15 cellular contexts compared by ENCODE assay signal in the genomic region with DNA sequence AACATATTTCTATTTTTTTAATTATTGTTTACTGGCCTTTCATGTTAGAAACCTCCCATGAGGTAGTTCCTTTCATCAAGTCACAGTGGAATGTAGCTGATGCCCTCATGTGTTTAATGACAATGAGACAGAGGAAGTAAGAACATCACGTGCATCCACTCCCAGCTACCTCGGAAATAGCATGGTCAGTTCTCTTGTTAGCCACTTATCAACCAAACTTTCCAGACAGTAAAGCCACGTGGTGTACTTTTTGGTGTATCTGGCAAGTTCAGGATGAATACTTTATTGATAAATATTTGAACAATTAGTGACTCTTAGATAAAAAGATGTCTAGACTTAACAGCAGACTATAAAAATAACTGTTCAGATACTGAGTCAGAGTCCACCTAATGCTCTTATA.
DNase-seq lines count a peak whose midpoint lies in the region; ATAC-seq, FAIRE-seq and TF ChIP-seq lines count a peak whose summit lies in the region.
"Had no signal": no experiment of that assay in that cellular context is flagged by ENCODE, and none has a peak within 500 bp of the region (broad histone marks: within the 10 kb centered on the region; RNA-seq: fewer than 3 reads in every experiment).

No MANE protein-coding gene starts in this region.

- H4K20me1 ChIP-seq in IMR-90 (ENCODE audit: insufficient read depth, low read length), result no peaks in the 10 kb centered on the region
- H4K20me1 ChIP-seq in astrocyte (ENCODE audit: insufficient read depth, low read length), result no peaks in the 10 kb centered on the region

- intact Hi-C loops in Calu3 (cut with micrococcal nuclease; ENCODE audit: unreplicated experiment) (no loop called here), IMR-90 (cut with micrococcal nuclease) (no loop called here), left lung (cut with DNase I) (no loop called here)

- H4K91ac ChIP-seq in IMR-90 (ENCODE audit: insufficient read depth, low read depth, low read length), result no peak overlapping the region

- H3K27ac ChIP-seq in IMR-90 (ENCODE audit: insufficient read depth, low read length), result no peak overlapping the region
- H3K27ac ChIP-seq in astrocyte (ENCODE audit: low read depth, low read length), result peak overlapping the region; percentile 26
- no peak overlapping the region for H3K27ac ChIP-seq in left lung

- H3K4me1 Mint-ChIP-seq in Calu3 (ENCODE audit: low read depth, unreplicated experiment), result peaks cover 62% of the 10 kb centered on the region
- peaks cover 21% of the 10 kb centered on the region for H3K4me1 Mint-ChIP-seq in astrocyte (ENCODE audit: low read depth, unreplicated experiment)

- no peak for TF ChIP-seq POLR2A in IMR-90 (IDR thresholded peaks at IDR 0.05; ENCODE audit: low read depth, low read length)

- H2BK15ac ChIP-seq in IMR-90 (ENCODE audit: low read depth, low read length), result no peak overlapping the region

- no CpG with 5 or more reads among the region's 3 CpGs for WGBS in IMR-90 (ENCODE audit: extremely low coverage in 2 of 2, insufficient read length in 1 of 2), 2 experiments

- H2AK9ac ChIP-seq in IMR-90 (replicated peaks; ENCODE audit: low read depth, low read length, poor library complexity), result no peak overlapping the region

- H3K4me3 Mint-ChIP-seq in Calu3 (ENCODE audit: low read depth, unreplicated experiment), result no peak overlapping the region
- H3K4me3 Mint-ChIP-seq in astrocyte (ENCODE audit: unreplicated experiment), result no peak overlapping the region
- H3K4me3 Mint-ChIP-seq: CD4-positive, alpha-beta memory T cell had no signal

- H3K4me2 ChIP-seq in IMR-90 (ENCODE audit: low read depth, low read length), result no peak overlapping the region
- H3K4me2 ChIP-seq in astrocyte (ENCODE audit: low read length), result no peak overlapping the region

- H3K9ac ChIP-seq in IMR-90 (ENCODE audit: low read depth, low read length), result no peak overlapping the region
- H3K9ac ChIP-seq in astrocyte (ENCODE audit: low read length), result no peak overlapping the region

- in situ Hi-C loops in IMR-90 (cut with MboI; ENCODE audit: low sequenced_read_pairs), result no loop called here

- H3K36me3 Mint-ChIP-seq in Calu3 (ENCODE audit: insufficient read depth, unreplicated experiment) (peaks cover 7% of the 10 kb centered on the region), astrocyte (ENCODE audit: low read depth, unreplicated experiment) (no peaks in the 10 kb centered on the region)
- H3K36me3 Mint-ChIP-seq: CD4-positive, alpha-beta memory T cell had no signal

- H2AFZ ChIP-seq in IMR-90 (replicated peaks; ENCODE audit: low read length, poor library complexity), result no peak overlapping the region
- no peak overlapping the region for H2AFZ ChIP-seq in astrocyte (ENCODE audit: low read depth, low read length)

- no peak overlapping the region for H3K14ac ChIP-seq in IMR-90 (replicated peaks; ENCODE audit: low read depth, low read length)

- H3K23ac ChIP-seq in IMR-90 (ENCODE audit: low read depth, low read length), result no peak overlapping the region

- H3K27me3 ChIP-seq in IMR-90 (ENCODE audit: control insufficient read depth, insufficient read depth, low read length), result no peaks in the 10 kb centered on the region
- H3K27me3 ChIP-seq in astrocyte (ENCODE audit: insufficient read depth, low read length), result no peaks in the 10 kb centered on the region
- no peaks in the 10 kb centered on the region for H3K27me3 ChIP-seq in left lung
- H3K27me3 ChIP-seq: BE2C had no signal

- H3K79me2 ChIP-seq in astrocyte (ENCODE audit: insufficient read depth, low read length), result no peaks in the 10 kb centered on the region

- no peaks in the 10 kb centered on the region for H3K79me1 ChIP-seq in IMR-90 (ENCODE audit: low read depth in 1 of 2, low read length in 2 of 2)

- H4K8ac ChIP-seq in IMR-90 (ENCODE audit: low read depth in 2 of 2, low read length in 2 of 2), result no peak overlapping the region

- H3K18ac ChIP-seq in IMR-90 (ENCODE audit: low read depth, low read length), result peak overlapping the region; percentile 63; the same call in 1 of the 2 replicates

- BruUV-seq in Calu3 (replicated peaks; lab: Mats Ljungman, UMichigan) (no TSS peak), IMR-90 (replicated peaks; lab: Mats Ljungman, UMichigan) (no TSS peak)

- H3K4me1 ChIP-seq in IMR-90 (ENCODE audit: control insufficient read depth, insufficient read depth, low read length) (no peaks in the 10 kb centered on the region), astrocyte (ENCODE audit: insufficient read depth, low read length) (peaks cover 36% of the 10 kb centered on the region), left lung (no peaks in the 10 kb centered on the region)
- H3K4me1 ChIP-seq: BE2C had no signal

- H3K36me3 ChIP-seq in IMR-90 (ENCODE audit: control insufficient read depth, insufficient read depth, low read length) (no peaks in the 10 kb centered on the region), astrocyte (ENCODE audit: insufficient read depth, low read length) (no peaks in the 10 kb centered on the region), left lung (no peaks in the 10 kb centered on the region)
- H3K36me3 ChIP-seq: BE2C had no signal

- no peak overlapping the region for H2BK5ac ChIP-seq in IMR-90 (ENCODE audit: low read depth, low read length, poor library complexity, severe bottlenecking)

- TF ChIP-seq RAD21 in IMR-90 (IDR thresholded peaks at IDR 0.05; ENCODE audit: low read length), result no peak

- H3K4me3 ChIP-seq in IMR-90 (ENCODE audit: insufficient read depth, low read depth, low read length), result no peak overlapping the region
- H3K4me3 ChIP-seq in astrocyte (ENCODE audit: insufficient read depth, low read depth, low read length), result no peak overlapping the region
- no peak overlapping the region for H3K4me3 ChIP-seq in left lung

- FAIRE-seq in astrocyte (lab: Jason Lieb, UNC), result no peak

- ATAC-seq in IMR-90 (ENCODE audit: low read depth) (no peak), GM18519 (IDR thresholded peaks at IDR 0.05; ENCODE audit: low FRiP score, unreplicated experiment) (no peak), left lung (no peak)
- ATAC-seq: Panc1 had no signal

- no peak overlapping the region for H2AK5ac ChIP-seq in IMR-90 (ENCODE audit: low read depth, low read length)

- H3K4ac ChIP-seq in IMR-90 (ENCODE audit: low read depth, low read length), result no peak overlapping the region

- H3K9me3 Mint-ChIP-seq in Calu3 (ENCODE audit: low read depth, unreplicated experiment) (no peaks in the 10 kb centered on the region), astrocyte (ENCODE audit: unreplicated experiment) (no peaks in the 10 kb centered on the region)

- DNase-seq in Calu3, result no peak
- no peak for DNase-seq in IMR-90
- peak; percentile 83 for DNase-seq in astrocyte (ENCODE audit: low read depth)
- DNase-seq in lung microvascular endothelial cell (ENCODE audit: low read depth in 2 of 2), result peak; percentile 76 to 81
- DNase-seq in left lung, result no peak
- no peak for DNase-seq in SIG-M5 (lab: John Stamatoyannopoulos, UW)
- DNase-seq: BE2C; CD4-positive, alpha-beta memory T cell; DMS 273 treated with DMSO at 0.1 percent for 48 hours; EL; H7; NCI-H1694; SHP77 had no signal

- POLR2A ChIA-PET in IMR-90 (lab: Charles Lee; ENCODE audit: unreplicated experiment), result interaction anchor here (0.6 kb wide), 1 partner anchor 1207 kb away, joined by 3 read pairs; no protein-coding TSS in a partner anchor

- H2BK120ac ChIP-seq in IMR-90 (ENCODE audit: low read depth, low read length), result no peak overlapping the region

- CTCF ChIA-PET in Calu3 (lab: Charles Lee) (interaction anchor here (0.7 to 1.2 kb wide), 3 partner anchors 11 to 69 kb away, joined by 3 to 8 read pairs (median 6); no protein-coding TSS in a partner anchor), IMR-90 (lab: Yijun Ruan, JAX) (interaction anchor here (0.5 to 1.2 kb wide), 2 partner anchors 16 to 70 kb away, joined by 3 to 4 read pairs; no protein-coding TSS in a partner anchor)

- TF ChIP-seq CTCF in Calu3 (IDR thresholded peaks at IDR 0.05; ENCODE audit: unreplicated experiment) (no peak), IMR-90 (conservative IDR thresholded peaks at IDR 0.05; ENCODE audit: low read depth, low read length) (no peak), astrocyte (IDR thresholded peaks at IDR 0.05; ENCODE audit: insufficient read depth, low read depth, low read length) (no peak), left lung (IDR thresholded peaks at IDR 0.05) (no peak)

- dilution Hi-C loops in IMR-90 (cut with HindIII; ENCODE audit: low sequenced_read_pairs, unreplicated experiment), result no loop called here

- H3K27me3 Mint-ChIP-seq in Calu3 (ENCODE audit: unreplicated experiment) (no peaks in the 10 kb centered on the region), astrocyte (ENCODE audit: low read depth, unreplicated experiment) (no peaks in the 10 kb centered on the region)
- H3K27me3 Mint-ChIP-seq: CD4-positive, alpha-beta memory T cell had no signal

- no peak overlapping the region for H2BK20ac ChIP-seq in IMR-90 (ENCODE audit: low read depth, low read length)

- H3K56ac ChIP-seq in IMR-90 (ENCODE audit: extremely low read depth, insufficient read depth, low read length), result no peak overlapping the region

- no peak overlapping the region for H4K5ac ChIP-seq in IMR-90 (ENCODE audit: low read depth, low read length)

- no peaks in the 10 kb centered on the region; the same call in 1 of the 2 replicates for H3K9me1 ChIP-seq in IMR-90 (ENCODE audit: insufficient read depth, low read length)

- no peaks in the 10 kb centered on the region for H3K9me3 ChIP-seq in IMR-90 (ENCODE audit: control insufficient read depth, insufficient read depth, low read length)
- no peaks in the 10 kb centered on the region for H3K9me3 ChIP-seq in astrocyte (ENCODE audit: insufficient read depth, low read depth, low read length)
- H3K9me3 ChIP-seq in left lung, result no peaks in the 10 kb centered on the region
- H3K9me3 ChIP-seq: BE2C had no signal

- peak overlapping the region; percentile 7 for H3K27ac Mint-ChIP-seq in Calu3 (ENCODE audit: unreplicated experiment)
- no peak overlapping the region for H3K27ac Mint-ChIP-seq in astrocyte (ENCODE audit: unreplicated experiment)
- H3K27ac Mint-ChIP-seq: CD4-positive, alpha-beta memory T cell had no signal

TF ChIP-seq in IMR-90, 13 proteins besides CTCF, POLR2A, EP300 and RAD21:
- TF ChIP-seq SMC3 (IDR thresholded peaks at IDR 0.05; ENCODE audit: low read depth, low read length) (no peak), MXI1 (IDR thresholded peaks at IDR 0.05; ENCODE audit: borderline replicate concordance, low read depth, low read length) (no peak), BHLHE40 (IDR thresholded peaks at IDR 0.05; ENCODE audit: low read depth, low read length) (no peak)

Comparison
In these comparisons a context has a peak if more than half of its experiments do, and no peak if none do; other contexts are left out.
1. DNase-seq: peak in astrocyte (single experiment) and lung microvascular endothelial cell (2 of 2); none in Calu3 (single experiment), IMR-90 (single experiment), left lung (0 of 2) and SIG-M5 (single experiment).